In the genomic region with DNA sequence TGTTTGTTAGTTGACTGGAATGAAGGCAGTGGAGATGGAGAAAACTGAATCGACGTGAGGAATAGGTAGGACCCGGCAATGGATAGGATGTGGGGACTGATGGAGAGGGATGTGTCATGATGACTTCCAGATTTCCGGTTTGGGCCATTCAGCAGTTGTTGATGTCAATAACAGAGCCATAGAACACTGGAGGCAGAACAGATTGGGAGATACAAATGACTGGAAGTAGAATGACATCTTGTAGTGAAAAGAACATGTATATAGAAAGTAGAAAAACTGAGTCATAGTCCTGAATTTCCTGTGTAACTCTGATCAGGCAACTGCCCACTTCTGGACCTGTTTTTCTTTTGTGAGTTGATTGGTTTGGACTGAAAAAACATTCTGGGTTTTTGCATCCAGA, we compare ENCODE assay signal across 41 cellular contexts. TPM values are rescaled to one million over a fixed set of nuclear protein-coding genes. Genes with fewer than 3 reads are reported as not detected.
"Had no signal": no experiment of that assay in that cellular context is flagged by ENCODE, and none has a peak within 500 bp of the region (broad histone marks: within the 10 kb centered on the region; RNA-seq: fewer than 3 reads in every experiment).

No MANE protein-coding gene starts in this region.

- H3K4me1 Mint-ChIP-seq: activated B cell treated with CpG ODN at 0.5 μM for 24 hours; activated naive CD8-positive, alpha-beta T cell treated with anti-CD3 and anti-CD28 coated beads, Interleukin-2, amount 10 ng/mL, durations not matched to agents 7 days and 5 days; immature natural killer cell; mesothelial cell of epicardium; naive B cell; nephron progenitor cell; stimulated activated naive B cell treated with anti-CD40 and anti-IgM and Interleukin-4, amounts not matched to agents 10 μg/mL and 1 μg/mL and 100 μg/mL, for 72 hours had no signal

- H3K27ac ChIP-seq: ascending aorta, brain microvascular endothelial cell, coronary artery, dorsolateral prefrontal cortex, gastroesophageal sphincter, neutrophil, ovary, right lobe of liver, stomach, thyroid gland, upper lobe of left lung, vagina had no signal

- ATAC-seq: gastroesophageal sphincter; left colon; right lobe of liver; stimulated activated naive B cell treated with anti-CD40 and anti-IgM and Interleukin-4, amounts not matched to agents 10 μg/mL and 1 μg/mL and 100 μg/mL, for 72 hours had no signal

- H3K4me1 ChIP-seq: ascending aorta, gastroesophageal sphincter, right lobe of liver, stomach, thyroid gland, upper lobe of left lung, vagina had no signal

- H3K9me3 ChIP-seq: ascending aorta, gastroesophageal sphincter, neutrophil, ovary, right lobe of liver, stomach, thyroid gland, upper lobe of left lung, vagina had no signal

- H3K27me3 ChIP-seq: ascending aorta, brain microvascular endothelial cell, neutrophil, ovary, thyroid gland, upper lobe of left lung, vagina had no signal

- H3K4me3 ChIP-seq: ascending aorta, coronary artery, dorsolateral prefrontal cortex, gastroesophageal sphincter, ovary, right lobe of liver, stomach, thyroid gland, upper lobe of left lung, vagina had no signal

- H3K9me3 Mint-ChIP-seq: activated B cell treated with CpG ODN at 0.5 μM for 24 hours; activated CD4-positive, alpha-beta memory T cell treated with anti-CD3 and anti-CD28 coated beads for 36 hours; activated naive CD4-positive, alpha-beta T cell treated with anti-CD3 and anti-CD28 coated beads for 36 hours; activated naive CD8-positive, alpha-beta T cell treated with anti-CD3 and anti-CD28 coated beads, Interleukin-2, amount 10 ng/mL, durations not matched to agents 7 days and 5 days; activated T-cell treated with anti-CD3 and anti-CD28 coated beads, Interleukin-2, amount 50 U/mL, for 24 hours; immature natural killer cell; stimulated activated naive B cell treated with anti-CD40 and anti-IgM and Interleukin-4, amounts not matched to agents 10 μg/mL and 1 μg/mL and 100 μg/mL, for 72 hours had no signal

- H3K36me3 ChIP-seq: ascending aorta, brain microvascular endothelial cell, gastroesophageal sphincter, neutrophil, ovary, right lobe of liver, stomach, thyroid gland, upper lobe of left lung, vagina had no signal

- H3K4me3 Mint-ChIP-seq: activated B cell treated with CpG ODN at 0.5 μM for 24 hours; activated CD4-positive, alpha-beta memory T cell treated with anti-CD3 and anti-CD28 coated beads for 36 hours; activated naive CD4-positive, alpha-beta T cell treated with anti-CD3 and anti-CD28 coated beads for 36 hours; activated naive CD8-positive, alpha-beta T cell treated with anti-CD3 and anti-CD28 coated beads, Interleukin-2, amount 10 ng/mL, durations not matched to agents 7 days and 5 days; activated T-cell treated with anti-CD3 and anti-CD28 coated beads, Interleukin-2, amount 50 U/mL, for 24 hours; immature natural killer cell; mesothelial cell of epicardium; naive B cell; nephron progenitor cell; stimulated activated naive B cell treated with anti-CD40 and anti-IgM and Interleukin-4, amounts not matched to agents 10 μg/mL and 1 μg/mL and 100 μg/mL, for 72 hours had no signal

- H3K27ac Mint-ChIP-seq: activated B cell treated with CpG ODN at 0.5 μM for 24 hours; activated CD4-positive, alpha-beta memory T cell treated with anti-CD3 and anti-CD28 coated beads for 36 hours; activated naive CD4-positive, alpha-beta T cell treated with anti-CD3 and anti-CD28 coated beads for 36 hours; activated naive CD8-positive, alpha-beta T cell treated with anti-CD3 and anti-CD28 coated beads, Interleukin-2, amount 10 ng/mL, durations not matched to agents 7 days and 5 days; activated T-cell treated with anti-CD3 and anti-CD28 coated beads, Interleukin-2, amount 50 U/mL, for 24 hours; immature natural killer cell; mesothelial cell of epicardium; nephron progenitor cell; progenitor cell of endocrine pancreas; stimulated activated naive B cell treated with anti-CD40 and anti-IgM and Interleukin-4, amounts not matched to agents 10 μg/mL and 1 μg/mL and 100 μg/mL, for 72 hours had no signal

- DNase-seq: activated B cell treated with CpG ODN at 0.5 μM for 24 hours; activated CD4-positive, alpha-beta memory T cell treated with anti-CD3 and anti-CD28 coated beads for 36 hours; activated CD4-positive, alpha-beta T cell treated with anti-CD3 and anti-CD28 coated beads for 4 hours; activated CD8-positive, alpha-beta memory T cell treated with anti-CD3 and anti-CD28 coated beads, Interleukin-2, amount 50 U/mL, for 4 hours; activated effector memory CD4-positive, alpha-beta T cell treated with Interleukin-2 at 50 U/mL for 16 hours; activated naive CD4-positive, alpha-beta T cell treated with anti-CD3 and anti-CD28 coated beads for 36 hours; activated naive CD8-positive, alpha-beta T cell treated with anti-CD3 and anti-CD28 coated beads, Interleukin-2, amount 10 ng/mL, durations not matched to agents 7 days and 5 days; activated T-cell treated with anti-CD3 and anti-CD28 coated beads, Interleukin-2, amount 50 U/mL, for 24 hours; brain microvascular endothelial cell; dorsolateral prefrontal cortex; effector memory CD4-positive, alpha-beta T cell; erythroblast; head of caudate nucleus; hippocampal formation; immature natural killer cell; kidney; left colon; naive B cell; nephron progenitor cell; ovary; right lobe of liver; small intestine; stimulated activated CD4-positive, alpha-beta T cell treated with anti-CD3 and anti-CD28 coated beads, Interleukin-4, amount 100 ng/mL, for 4 hours; stimulated activated CD8-positive, alpha-beta memory T cell treated with anti-CD3 and anti-CD28 coated beads, Interleukin-4, amount 100 ng/mL, for 48 hours; stimulated activated naive B cell treated with anti-CD40 and anti-IgM and Interleukin-4, amounts not matched to agents 10 μg/mL and 1 μg/mL and 100 μg/mL, for 72 hours; stomach; T-helper 2 cell; thyroid gland; upper lobe of left lung had no signal

- H3K36me3 Mint-ChIP-seq: activated CD4-positive, alpha-beta memory T cell treated with anti-CD3 and anti-CD28 coated beads for 36 hours; activated naive CD8-positive, alpha-beta T cell treated with anti-CD3 and anti-CD28 coated beads, Interleukin-2, amount 10 ng/mL, durations not matched to agents 7 days and 5 days; mesothelial cell of epicardium; naive B cell; stimulated activated naive B cell treated with anti-CD40 and anti-IgM and Interleukin-4, amounts not matched to agents 10 μg/mL and 1 μg/mL and 100 μg/mL, for 72 hours had no signal

RNA-seq across cellular contexts. Expression of gene MAGEA6, which starts 36.5 kb away (rescaled TPM):
- total RNA-seq: activated B cell treated with CpG ODN at 0.5 μM for 24 hours; activated CD4-positive, alpha-beta memory T cell treated with anti-CD3 and anti-CD28 coated beads for 36 hours; activated CD8-positive, alpha-beta memory T cell treated with anti-CD3 and anti-CD28 coated beads for 36 hours; activated naive CD4-positive, alpha-beta T cell treated with anti-CD3 and anti-CD28 coated beads for 36 hours; activated naive CD8-positive, alpha-beta T cell treated with anti-CD3 and anti-CD28 coated beads, Interleukin-2, amount 10 ng/mL, durations not matched to agents 7 days and 5 days; ascending aorta; cardiac septum; cerebellum; dorsolateral prefrontal cortex; gastroesophageal sphincter; kidney; left colon; lower leg skin; mesothelial cell of epicardium; ovary; progenitor cell of endocrine pancreas; renal cortical epithelial cell; right lobe of liver; stomach; thyroid gland; vagina had no signal
- polyA plus RNA-seq: immature natural killer cell, ovary, small intestine, stomach had no signal

RNA-seq across cellular contexts. Expression of gene CSAG3, which starts 47.0 kb away (rescaled TPM):
- total RNA-seq: activated B cell treated with CpG ODN at 0.5 μM for 24 hours; activated CD8-positive, alpha-beta memory T cell treated with anti-CD3 and anti-CD28 coated beads for 36 hours; activated naive CD8-positive, alpha-beta T cell treated with anti-CD3 and anti-CD28 coated beads, Interleukin-2, amount 10 ng/mL, durations not matched to agents 7 days and 5 days; ascending aorta; cardiac septum; cerebellum; gastroesophageal sphincter; kidney; left colon; lower leg skin; mesothelial cell of epicardium; ovary; progenitor cell of endocrine pancreas; renal cortical epithelial cell; right lobe of liver; stomach; thyroid gland; upper lobe of left lung; vagina had no signal
- polyA plus RNA-seq: immature natural killer cell, ovary, stomach had no signal

RNA-seq across cellular contexts. Expression of gene MAGEA2, which starts 52.4 kb away (rescaled TPM):
- total RNA-seq: activated B cell treated with CpG ODN at 0.5 μM for 24 hours; activated CD4-positive, alpha-beta memory T cell treated with anti-CD3 and anti-CD28 coated beads for 36 hours; activated CD8-positive, alpha-beta memory T cell treated with anti-CD3 and anti-CD28 coated beads for 36 hours; activated naive CD4-positive, alpha-beta T cell treated with anti-CD3 and anti-CD28 coated beads for 36 hours; activated naive CD8-positive, alpha-beta T cell treated with anti-CD3 and anti-CD28 coated beads, Interleukin-2, amount 10 ng/mL, durations not matched to agents 7 days and 5 days; ascending aorta; cardiac septum; cerebellum; dorsolateral prefrontal cortex; gastroesophageal sphincter; kidney; left colon; lower leg skin; mesothelial cell of epicardium; renal cortical epithelial cell; right lobe of liver; stomach; thyroid gland; vagina had no signal
- polyA plus RNA-seq: immature natural killer cell, ovary, small intestine, stomach had no signal
